ENCODE assay signal across 21 cellular contexts in genomic region chr2:128036748-128037607, GRCh38.
"Had no signal": no experiment of that assay in that cellular context is flagged by ENCODE, and none has a peak within 500 bp of the region (broad histone marks: within the 10 kb centered on the region; RNA-seq: fewer than 3 reads in every experiment).

No MANE protein-coding gene starts in this region.

- ATAC-seq: activated CD8-positive, alpha-beta T cell treated with anti-CD3 and anti-CD28 coated beads for 36 hours; activated naive CD8-positive, alpha-beta T cell treated with anti-CD3 and anti-CD28 coated beads, Interleukin-2, amount 50 U/mL, for 24 hours; left lung; naive thymus-derived CD4-positive, alpha-beta T cell; stimulated activated naive CD8-positive, alpha-beta T cell treated with anti-CD3 and anti-CD28 coated beads, Interleukin-15, Interleukin-2, amounts not matched to agents 100 U/mL and 50 U/mL, for 24 hours had no signal

- H3K27ac Mint-ChIP-seq: activated CD4-positive, alpha-beta T cell treated with anti-CD3 and anti-CD28 coated beads, Interleukin-2, amount 10 ng/mL, durations not matched to agents 7 days and 5 days; activated CD8-positive, alpha-beta T cell treated with anti-CD3 and anti-CD28 coated beads for 36 hours; activated naive CD8-positive, alpha-beta T cell treated with anti-CD3 and anti-CD28 coated beads, Interleukin-2, amount 50 U/mL, for 24 hours; activated T-helper 1 cell treated with anti-CD3 and anti-CD28 coated beads, Interleukin-12 subunit alpha, Interleukin-12 subunit beta, Interleukin-2, Interleukin-4 antibody, amounts not matched to agents 30 ng/mL and 10 ng/mL and 1 ng/mL, durations not matched to agents 14 hours and 24 hours and 36 hours; progenitor cell of endocrine pancreas had no signal

- H3K4me1 Mint-ChIP-seq: activated CD4-positive, alpha-beta T cell treated with anti-CD3 and anti-CD28 coated beads, Interleukin-2, amount 10 ng/mL, durations not matched to agents 7 days and 5 days; activated naive CD8-positive, alpha-beta T cell treated with anti-CD3 and anti-CD28 coated beads, Interleukin-2, amount 50 U/mL, for 24 hours; naive thymus-derived CD4-positive, alpha-beta T cell; neural crest cell had no signal

- H3K4me3 Mint-ChIP-seq: activated CD4-positive, alpha-beta T cell treated with anti-CD3 and anti-CD28 coated beads, Interleukin-2, amount 10 ng/mL, durations not matched to agents 7 days and 5 days; activated CD8-positive, alpha-beta T cell treated with anti-CD3 and anti-CD28 coated beads for 36 hours; activated naive CD8-positive, alpha-beta T cell treated with anti-CD3 and anti-CD28 coated beads, Interleukin-2, amount 50 U/mL, for 24 hours; activated T-helper 1 cell treated with anti-CD3 and anti-CD28 coated beads, Interleukin-12 subunit alpha, Interleukin-12 subunit beta, Interleukin-2, Interleukin-4 antibody, amounts not matched to agents 30 ng/mL and 10 ng/mL and 1 ng/mL, durations not matched to agents 14 hours and 24 hours and 36 hours; naive thymus-derived CD4-positive, alpha-beta T cell; neural crest cell had no signal

- DNase-seq: activated CD4-positive, alpha-beta T cell treated with anti-CD3 and anti-CD28 coated beads, Interleukin-2, amount 10 ng/mL, durations not matched to agents 7 days and 5 days; activated CD4-positive, CD25-positive, alpha-beta regulatory T cell treated with anti-CD3 and anti-CD28 coated beads, Interleukin-2, amount 50 U/mL, for 72 hours; activated CD8-positive, alpha-beta T cell treated with anti-CD3 and anti-CD28 coated beads for 36 hours; activated gamma-delta T cell; activated naive CD4-positive, alpha-beta T cell treated with anti-CD3 and anti-CD28 coated beads, Interleukin-2, amount 50 U/mL, for 16 hours; activated naive CD8-positive, alpha-beta T cell treated with anti-CD3 and anti-CD28 coated beads, Interleukin-2, amount 50 U/mL, for 24 hours; aorta; brain microvascular endothelial cell; central memory CD4-positive, alpha-beta T cell; dermis blood vessel endothelial cell; effector CD8-positive, alpha-beta T cell; erythroblast; foreskin melanocyte; left lung; naive thymus-derived CD4-positive, alpha-beta T cell; retina; stimulated activated CD4-positive, alpha-beta T cell treated with anti-CD3 and anti-CD28 coated beads, Interleukin-4, amount 100 ng/mL, for 24 hours; stimulated activated naive CD8-positive, alpha-beta T cell treated with anti-CD3 and anti-CD28 coated beads, Interleukin-15, Interleukin-2, amounts not matched to agents 100 U/mL and 50 U/mL, for 24 hours had no signal
